18 cellular contexts compared by ENCODE assay signal in genomic region chr9:112233769-112234168, GRCh38. TPM values are rescaled to one million over a fixed set of nuclear protein-coding genes. Genes with fewer than 3 reads are reported as not detected.
DNase-seq lines count a peak whose midpoint lies in the region; ATAC-seq and TF ChIP-seq lines count a peak whose summit lies in the region.
"Had no signal": no experiment of that assay in that cellular context is flagged by ENCODE, and none has a peak within 500 bp of the region (broad histone marks: within the 10 kb centered on the region; RNA-seq: fewer than 3 reads in every experiment).

No MANE protein-coding gene starts in this region.

- intact Hi-C loops in aorta (cut with DNase I): no loop called here

- H3K36me3 ChIP-seq in neutrophil: peaks cover 33% of the 10 kb centered on the region
- H3K36me3 ChIP-seq in aorta (ENCODE audit: control insufficient read depth in 1 of 2, insufficient read depth in 2 of 2, low read length in 1 of 2): peaks cover 0 to 2% of the 10 kb centered on the region in 2 donors

- H3K4me1 ChIP-seq in neutrophil (ENCODE audit: control insufficient read depth in 1 of 2, insufficient read depth in 1 of 2, low read depth in 1 of 2, low read length in 1 of 2) (peaks cover 4 to 6% of the 10 kb centered on the region in 2 experiments), aorta (ENCODE audit: control insufficient read depth in 1 of 2, insufficient read depth in 2 of 2, low read length in 2 of 2) (no peaks in the 10 kb centered on the region)
- H3K4me1 ChIP-seq: sigmoid colon had no signal

- 94 to 97% methylated on average over 1 of the region's 1 CpG for WGBS in aorta, 2 donors

- peaks cover 28% of the 10 kb centered on the region for H3K36me3 Mint-ChIP-seq in activated T-helper 17 cell treated with anti-CD3 and anti-CD28 coated beads, Interleukin-2, amount 50 U/mL, for 72 hours (ENCODE audit: low read depth)

- no peaks in the 10 kb centered on the region for H3K9me3 Mint-ChIP-seq in activated T-helper 17 cell treated with anti-CD3 and anti-CD28 coated beads, Interleukin-2, amount 50 U/mL, for 72 hours
- H3K9me3 Mint-ChIP-seq: activated naive CD4-positive, alpha-beta T cell treated with anti-CD3 and anti-CD28 coated beads, Interleukin-2, amount 50 U/mL, for 24 hours; CD8-positive, alpha-beta T cell; dendritic cell treated with granulocyte-macrophage colony-stimulating factor and Interleukin-4, amounts not matched to agents 40 ng/mL and 50 ng/mL, for 4 days; naive thymus-derived CD8-positive, alpha-beta T cell; stimulated activated naive CD8-positive, alpha-beta T cell treated with anti-CD3 and anti-CD28 coated beads, Interleukin-15, amount 100 ng/mL, for 72 hours had no signal

- TF ChIP-seq CTCF in NB4 (IDR thresholded peaks at IDR 0.05; ENCODE audit: low read depth, low read length) (no peak), epithelial cell of proximal tubule (conservative IDR thresholded peaks at IDR 0.05; ENCODE audit: low read depth, low read length) (no peak), neutrophil (IDR thresholded peaks at IDR 0.05) (no peak)

- H3K27me3 ChIP-seq in neutrophil (no peaks in the 10 kb centered on the region), aorta (ENCODE audit: control insufficient read depth in 1 of 2, insufficient read depth in 2 of 2, low read length in 1 of 2) (no peaks in the 10 kb centered on the region)
- H3K27me3 ChIP-seq: heart right ventricle, sigmoid colon had no signal

- H3K27ac ChIP-seq in neutrophil (peak overlapping the region; percentile 11), aorta (ENCODE audit: low read depth in 1 of 2, low read length in 2 of 2) (no peak overlapping the region)
- H3K27ac ChIP-seq: heart right ventricle, sigmoid colon had no signal

- no peak overlapping the region for H3K4me3 Mint-ChIP-seq in activated T-helper 17 cell treated with anti-CD3 and anti-CD28 coated beads, Interleukin-2, amount 50 U/mL, for 72 hours
- H3K4me3 Mint-ChIP-seq: activated naive CD4-positive, alpha-beta T cell treated with anti-CD3 and anti-CD28 coated beads, Interleukin-2, amount 50 U/mL, for 24 hours; CD8-positive, alpha-beta T cell; dendritic cell treated with granulocyte-macrophage colony-stimulating factor and Interleukin-4, amounts not matched to agents 40 ng/mL and 50 ng/mL, for 4 days; naive thymus-derived CD8-positive, alpha-beta T cell; stimulated activated naive CD8-positive, alpha-beta T cell treated with anti-CD3 and anti-CD28 coated beads, Interleukin-15, amount 100 ng/mL, for 72 hours had no signal

- H3K27me3 Mint-ChIP-seq in activated T-helper 17 cell treated with anti-CD3 and anti-CD28 coated beads, Interleukin-2, amount 50 U/mL, for 72 hours: no peaks in the 10 kb centered on the region
- H3K27me3 Mint-ChIP-seq: activated naive CD4-positive, alpha-beta T cell treated with anti-CD3 and anti-CD28 coated beads, Interleukin-2, amount 50 U/mL, for 24 hours; dendritic cell treated with granulocyte-macrophage colony-stimulating factor and Interleukin-4, amounts not matched to agents 40 ng/mL and 50 ng/mL, for 4 days; naive thymus-derived CD8-positive, alpha-beta T cell; stimulated activated naive CD8-positive, alpha-beta T cell treated with anti-CD3 and anti-CD28 coated beads, Interleukin-15, amount 100 ng/mL, for 72 hours had no signal

- no peak overlapping the region for H3K27ac Mint-ChIP-seq in activated T-helper 17 cell treated with anti-CD3 and anti-CD28 coated beads, Interleukin-2, amount 50 U/mL, for 72 hours
- H3K27ac Mint-ChIP-seq: activated naive CD4-positive, alpha-beta T cell treated with anti-CD3 and anti-CD28 coated beads, Interleukin-2, amount 50 U/mL, for 24 hours; CD8-positive, alpha-beta T cell; dendritic cell treated with granulocyte-macrophage colony-stimulating factor and Interleukin-4, amounts not matched to agents 40 ng/mL and 50 ng/mL, for 4 days; stimulated activated naive CD8-positive, alpha-beta T cell treated with anti-CD3 and anti-CD28 coated beads, Interleukin-15, amount 100 ng/mL, for 72 hours had no signal

- H3K9me3 ChIP-seq in neutrophil (no peaks in the 10 kb centered on the region), aorta (ENCODE audit: control insufficient read depth, low read length) (no peaks in the 10 kb centered on the region)
- H3K9me3 ChIP-seq: sigmoid colon had no signal

- no peak overlapping the region for H3K4me3 ChIP-seq in NB4 (ENCODE audit: low read depth, low read length)
- H3K4me3 ChIP-seq in epithelial cell of proximal tubule (ENCODE audit: low read depth, low read length): no peak overlapping the region
- H3K4me3 ChIP-seq in neutrophil (ENCODE audit: low read depth in 1 of 2, low read length in 1 of 2): no peak overlapping the region
- no peak overlapping the region for H3K4me3 ChIP-seq in aorta (ENCODE audit: low read length in 2 of 2)
- H3K4me3 ChIP-seq: heart right ventricle, sigmoid colon had no signal

- no peak for TF ChIP-seq POLR2A in NB4 (IDR thresholded peaks at IDR 0.05; ENCODE audit: extremely low read depth, insufficient read length)

- ATAC-seq in activated T-helper 17 cell treated with anti-CD3 and anti-CD28 coated beads, Interleukin-2, amount 50 U/mL, for 72 hours (replicated peaks): no peak
- ATAC-seq in HG03457 (IDR thresholded peaks at IDR 0.05; ENCODE audit: unreplicated experiment) (no peak), aorta (ENCODE audit: low FRiP score) (no peak)
- ATAC-seq: CD8-positive, alpha-beta T cell; naive thymus-derived CD8-positive, alpha-beta T cell; stimulated activated naive CD8-positive, alpha-beta T cell treated with anti-CD3 and anti-CD28 coated beads, Interleukin-15, amount 100 ng/mL, for 72 hours had no signal

- H3K4me1 Mint-ChIP-seq in activated T-helper 17 cell treated with anti-CD3 and anti-CD28 coated beads, Interleukin-2, amount 50 U/mL, for 72 hours: peaks cover 6% of the 10 kb centered on the region
- H3K4me1 Mint-ChIP-seq: activated naive CD4-positive, alpha-beta T cell treated with anti-CD3 and anti-CD28 coated beads, Interleukin-2, amount 50 U/mL, for 24 hours had no signal

- DNase-seq in EH (ENCODE audit: low read depth) (peak; percentile 93), NB4 (ENCODE audit: low read depth) (peak; percentile 2), epithelial cell of proximal tubule (ENCODE audit: low read depth) (peak; percentile 30), aorta (no peak), dermis blood vessel endothelial cell (no peak)
- DNase-seq: activated CD4-positive, CD25-positive, alpha-beta regulatory T cell; CD8-positive, alpha-beta T cell; GF-D8; heart right ventricle; naive thymus-derived CD8-positive, alpha-beta T cell; NCI-H1092 treated with DMSO at 0.1 percent for 48 hours; sigmoid colon; stimulated activated naive CD8-positive, alpha-beta T cell treated with anti-CD3 and anti-CD28 coated beads, Interleukin-15, amount 100 ng/mL, for 72 hours had no signal

RNA-seq across cellular contexts. Expression of gene SUSD1, which starts 58.7 kb away (rescaled TPM):
- total RNA-seq in epithelial cell of proximal tubule: 17.4 and 37.4 TPM in 2 replicates
- 1 to 10 TPM; 1.8 to 6.3 TPM for total RNA-seq in activated T-helper 17 cell treated with anti-CD3 and anti-CD28 coated beads, Interleukin-2, amount 50 U/mL, for 72 hours
- total RNA-seq in aorta: 10 to 100 TPM; 13.9 to 14.3 TPM
- 1 to 10 TPM; 3.4 to 4.1 TPM for polyA plus RNA-seq in aorta
- total RNA-seq in dermis blood vessel endothelial cell: 47.6 and 59.6 TPM in 2 replicates

Comparison
In these comparisons a context has a peak if more than half of its experiments do, and no peak if none do; other contexts are left out.
1. DNase-seq: peak in EH (single experiment), NB4 (single experiment) and epithelial cell of proximal tubule (single experiment); none in aorta (0 of 2) and dermis blood vessel endothelial cell (single experiment).